ENCODE assay signal across 17 cellular contexts in genomic region chr10:91974960-91975359, GRCh38. TPM values are rescaled to one million over a fixed set of nuclear protein-coding genes. Genes with fewer than 3 reads are reported as not detected.
DNase-seq lines count a peak whose midpoint lies in the region; ATAC-seq, FAIRE-seq and TF ChIP-seq lines count a peak whose summit lies in the region.
"Had no signal": no experiment of that assay in that cellular context is flagged by ENCODE, and none has a peak within 500 bp of the region (broad histone marks: within the 10 kb centered on the region; RNA-seq: fewer than 3 reads in every experiment).

No MANE protein-coding gene starts in this region.

- H3K27me3 ChIP-seq in bronchial epithelial cell (ENCODE audit: control insufficient read depth, insufficient read depth, low read length): no peaks in the 10 kb centered on the region
- H3K27me3 ChIP-seq: right atrium auricular region, SJSA1, thyroid gland had no signal

- no peak for DNase-seq in activated CD4-positive, alpha-beta T cell treated with anti-CD3 and anti-CD28 coated beads, Interleukin-2, amount 10 ng/mL, durations not matched to agents 24 days and 14 days
- DNase-seq in activated CD4-positive, alpha-beta T cell treated with anti-CD3 and anti-CD28 coated beads, Interleukin-2, amount 50 U/mL, for 4 hours: no peak
- DNase-seq in M059J (ENCODE audit: low read depth) (peak; percentile 59), bronchial epithelial cell (ENCODE audit: low read depth) (peak; percentile 56), skeletal muscle cell (ENCODE audit: low read depth) (peak; percentile 16), AML-193 (lab: John Stamatoyannopoulos, UW) (no peak), NCI-H128 (lab: John Stamatoyannopoulos, UW; ENCODE audit: unreplicated experiment) (no peak)
- no peak for DNase-seq in naive thymus-derived CD8-positive, alpha-beta T cell
- DNase-seq: activated B cell treated with CpG ODN at 0.5 μM for 24 hours; activated naive CD8-positive, alpha-beta T cell treated with anti-CD3 and anti-CD28 coated beads, Interleukin-2, amount 10 ng/mL, durations not matched to agents 7 days and 5 days; NCI-H1105 treated with DMSO at 0.1 percent for 48 hours; NCI-H510A had no signal

- POLR2A ChIA-PET in naive thymus-derived CD8-positive, alpha-beta T cell (lab: Charles Lee): no interaction called here

- peak overlapping the region; percentile 93 for H3K27ac Mint-ChIP-seq in activated CD4-positive, alpha-beta T cell treated with anti-CD3 and anti-CD28 coated beads, Interleukin-2, amount 10 ng/mL, durations not matched to agents 24 days and 14 days
- no peak overlapping the region for H3K27ac Mint-ChIP-seq in naive thymus-derived CD8-positive, alpha-beta T cell
- H3K27ac Mint-ChIP-seq: activated naive CD8-positive, alpha-beta T cell treated with anti-CD3 and anti-CD28 coated beads, Interleukin-2, amount 10 ng/mL, durations not matched to agents 7 days and 5 days had no signal

- peaks cover 68% of the 10 kb centered on the region for H3K36me3 Mint-ChIP-seq in activated CD4-positive, alpha-beta T cell treated with anti-CD3 and anti-CD28 coated beads, Interleukin-2, amount 10 ng/mL, durations not matched to agents 24 days and 14 days (ENCODE audit: low read depth)
- peaks cover 0 to 83% (median 40%) of the 10 kb centered on the region in 3 donors for H3K36me3 Mint-ChIP-seq in naive thymus-derived CD8-positive, alpha-beta T cell

- no peak for ATAC-seq in naive thymus-derived CD8-positive, alpha-beta T cell
- ATAC-seq: A549 had no signal

- H3K4me1 Mint-ChIP-seq in activated CD4-positive, alpha-beta T cell treated with anti-CD3 and anti-CD28 coated beads, Interleukin-2, amount 10 ng/mL, durations not matched to agents 24 days and 14 days: peaks cover 36% of the 10 kb centered on the region
- H3K4me1 Mint-ChIP-seq in naive thymus-derived CD8-positive, alpha-beta T cell: peaks cover 0 to 8% (median 3%) of the 10 kb centered on the region in 4 donors

- H3K4me3 ChIP-seq in bronchial epithelial cell (ENCODE audit: low read depth, low read length): no peak overlapping the region
- no peak overlapping the region for H3K4me3 ChIP-seq in skeletal muscle cell (ENCODE audit: low read depth, low read length)
- H3K4me3 ChIP-seq: A549, right atrium auricular region, SJSA1, thyroid gland had no signal

- H3K27me3 Mint-ChIP-seq in activated CD4-positive, alpha-beta T cell treated with anti-CD3 and anti-CD28 coated beads, Interleukin-2, amount 10 ng/mL, durations not matched to agents 24 days and 14 days: no peaks in the 10 kb centered on the region
- H3K27me3 Mint-ChIP-seq in naive thymus-derived CD8-positive, alpha-beta T cell: no peaks in the 10 kb centered on the region
- H3K27me3 Mint-ChIP-seq: activated B cell treated with CpG ODN at 0.5 μM for 24 hours; activated naive CD8-positive, alpha-beta T cell treated with anti-CD3 and anti-CD28 coated beads, Interleukin-2, amount 10 ng/mL, durations not matched to agents 7 days and 5 days had no signal

- peaks cover 7% of the 10 kb centered on the region for H3K9me3 Mint-ChIP-seq in activated CD4-positive, alpha-beta T cell treated with anti-CD3 and anti-CD28 coated beads, Interleukin-2, amount 10 ng/mL, durations not matched to agents 24 days and 14 days
- no peaks in the 10 kb centered on the region for H3K9me3 Mint-ChIP-seq in naive thymus-derived CD8-positive, alpha-beta T cell
- H3K9me3 Mint-ChIP-seq: activated B cell treated with CpG ODN at 0.5 μM for 24 hours; activated naive CD8-positive, alpha-beta T cell treated with anti-CD3 and anti-CD28 coated beads, Interleukin-2, amount 10 ng/mL, durations not matched to agents 7 days and 5 days had no signal

- H3K4me3 Mint-ChIP-seq in activated CD4-positive, alpha-beta T cell treated with anti-CD3 and anti-CD28 coated beads, Interleukin-2, amount 10 ng/mL, durations not matched to agents 24 days and 14 days: peak overlapping the region; percentile 55
- no peak overlapping the region for H3K4me3 Mint-ChIP-seq in naive thymus-derived CD8-positive, alpha-beta T cell
- H3K4me3 Mint-ChIP-seq: activated B cell treated with CpG ODN at 0.5 μM for 24 hours; activated naive CD8-positive, alpha-beta T cell treated with anti-CD3 and anti-CD28 coated beads, Interleukin-2, amount 10 ng/mL, durations not matched to agents 7 days and 5 days had no signal

- FAIRE-seq in bronchial epithelial cell (lab: Jason Lieb, UNC): no peak
- FAIRE-seq: A549, HTR-8/SVneo had no signal

- intact Hi-C loops in activated CD4-positive, alpha-beta T cell treated with anti-CD3 and anti-CD28 coated beads, Interleukin-2, amount 10 ng/mL, durations not matched to agents 24 days and 14 days (cut with micrococcal nuclease): loop anchor here (1.0 to 5.0 kb wide), 4 partner anchors 11 to 37 kb away; no protein-coding TSS in a partner anchor

- H3K36me3 ChIP-seq in bronchial epithelial cell (ENCODE audit: control insufficient read depth, insufficient read depth, low read length): no peaks in the 10 kb centered on the region
- H3K36me3 ChIP-seq: thyroid gland had no signal

- no peak for TF ChIP-seq CTCF in bronchial epithelial cell (IDR thresholded peaks at IDR 0.05; ENCODE audit: insufficient read depth, low read length, severe bottlenecking)

RNA-seq across cellular contexts. Expression of gene BTAF1, which starts 51.4 kb away (rescaled TPM):
- total RNA-seq in activated CD4-positive, alpha-beta T cell treated with anti-CD3 and anti-CD28 coated beads, Interleukin-2, amount 10 ng/mL, durations not matched to agents 24 days and 14 days: 63.9 and 67.1 TPM in 2 replicates
- 11.2 and 16.6 TPM in 2 replicates for total RNA-seq in M059J (2014; rRNA removed; shearing (Covaris generic))
- total RNA-seq in bronchial epithelial cell: 47.4 and 53.4 TPM in 2 replicates
- total RNA-seq in naive thymus-derived CD8-positive, alpha-beta T cell: 10 to 100 TPM; 81.6 to 82.7 TPM
- polyA plus RNA-seq in naive thymus-derived CD8-positive, alpha-beta T cell: 1 to 10 TPM; 7.9 to 9.1 (median 8.6) TPM

Comparison
In these comparisons a context has a peak if more than half of its experiments do, and no peak if none do; other contexts are left out.
1. DNase-seq: peak in M059J (single experiment), bronchial epithelial cell (single experiment) and skeletal muscle cell (single experiment); none in activated CD4-positive, alpha-beta T cell treated with anti-CD3 and anti-CD28 coated beads, Interleukin-2, amount 10 ng/mL, durations not matched to agents 24 days and 14 days (single experiment), activated CD4-positive, alpha-beta T cell treated with anti-CD3 and anti-CD28 coated beads, Interleukin-2, amount 50 U/mL, for 4 hours (0 of 2), AML-193 (0 of 2), NCI-H128 (single experiment) and naive thymus-derived CD8-positive, alpha-beta T cell (0 of 10).